ENCODE assay signal across 20 cellular contexts in genomic region chr17:81885454-81885853, GRCh38. TPM values are rescaled to one million over a fixed set of nuclear protein-coding genes. Genes with fewer than 3 reads are reported as not detected.
DNase-seq lines count a peak whose midpoint lies in the region; ATAC-seq, FAIRE-seq and TF ChIP-seq lines count a peak whose summit lies in the region.
"Had no signal": no experiment of that assay in that cellular context is flagged by ENCODE, and none has a peak within 500 bp of the region (broad histone marks: within the 10 kb centered on the region; RNA-seq: fewer than 3 reads in every experiment).

No MANE protein-coding gene starts in this region.

- no peaks in the 10 kb centered on the region for H3K27me3 Mint-ChIP-seq in activated CD4-positive, alpha-beta T cell treated with anti-CD3 and anti-CD28 coated beads for 36 hours
- peaks cover 4% of the 10 kb centered on the region for H3K27me3 Mint-ChIP-seq in HFFc6 (ENCODE audit: insufficient read depth)
- no peaks in the 10 kb centered on the region for H3K27me3 Mint-ChIP-seq in chondrocyte (ENCODE audit: low read depth)
- no peaks in the 10 kb centered on the region for H3K27me3 Mint-ChIP-seq in progenitor cell of endocrine pancreas

- CTCF ChIA-PET in activated CD4-positive, alpha-beta T cell treated with anti-CD3 and anti-CD28 coated beads for 36 hours (lab: Charles Lee), result interaction anchor here (2.7 kb wide), 1 partner anchor 16 kb away, joined by 14 read pairs; no protein-coding TSS in a partner anchor

- ATAC-seq in activated CD4-positive, alpha-beta T cell treated with anti-CD3 and anti-CD28 coated beads for 36 hours, result no peak

- H3K9ac ChIP-seq in kidney (ENCODE audit: low read length in 2 of 2), result no peak overlapping the region

- intact Hi-C loops in activated CD4-positive, alpha-beta T cell treated with anti-CD3 and anti-CD28 coated beads for 36 hours (cut with DNase I, micrococcal nuclease), result no loop called here
- intact Hi-C loops in kidney (cut with DNase I), result no loop called here

- no peak for TF ChIP-seq CTCF in HFFc6 (IDR thresholded peaks at IDR 0.05)
- TF ChIP-seq CTCF in chondrocyte (IDR thresholded peaks at IDR 0.05), result no peak
- TF ChIP-seq CTCF in progenitor cell of endocrine pancreas (IDR thresholded peaks at IDR 0.05; ENCODE audit: unreplicated experiment), result no peak
- TF ChIP-seq CTCF in kidney (IDR thresholded peaks at IDR 0.05; ENCODE audit: borderline replicate concordance, extremely low read depth, insufficient read depth), result no peak

- H3K4me3 Mint-ChIP-seq in activated CD4-positive, alpha-beta T cell treated with anti-CD3 and anti-CD28 coated beads for 36 hours, result no peak overlapping the region
- H3K4me3 Mint-ChIP-seq in HFFc6 (no peak overlapping the region), chondrocyte (ENCODE audit: unreplicated experiment) (no peak overlapping the region), progenitor cell of endocrine pancreas (ENCODE audit: low read depth) (no peak overlapping the region)
- H3K4me3 Mint-ChIP-seq: immature natural killer cell had no signal

- H3K36me3 ChIP-seq in kidney (ENCODE audit: control insufficient read depth in 1 of 2, insufficient read depth in 2 of 2, low read length in 2 of 2), result peaks cover 24 to 27% of the 10 kb centered on the region in 2 donors

- no peak for FAIRE-seq in kidney (lab: Jason Lieb, UNC)
- FAIRE-seq: endothelial cell of umbilical vein had no signal

- H3K9me3 Mint-ChIP-seq in activated CD4-positive, alpha-beta T cell treated with anti-CD3 and anti-CD28 coated beads for 36 hours (ENCODE audit: low read depth), result no peaks in the 10 kb centered on the region
- H3K9me3 Mint-ChIP-seq in HFFc6, result no peaks in the 10 kb centered on the region
- H3K9me3 Mint-ChIP-seq in chondrocyte (ENCODE audit: low read depth), result no peaks in the 10 kb centered on the region
- no peaks in the 10 kb centered on the region for H3K9me3 Mint-ChIP-seq in progenitor cell of endocrine pancreas (ENCODE audit: low read depth)
- H3K9me3 Mint-ChIP-seq: immature natural killer cell had no signal

- DNase-seq in activated CD4-positive, alpha-beta T cell treated with anti-CD3 and anti-CD28 coated beads for 36 hours, result no peak
- DNase-seq in activated CD4-positive, alpha-beta T cell treated with anti-CD3 and anti-CD28 coated beads for 1 hour, result no peak
- DNase-seq in HFFc6 (no peak), chondrocyte (ENCODE audit: low spot score) (no peak), progenitor cell of endocrine pancreas (ENCODE audit: low spot score, unreplicated experiment) (no peak), kidney (no peak), DMS114 treated with DMSO at 0.1 percent for 48 hours (lab: John Stamatoyannopoulos, UW; ENCODE audit: unreplicated experiment) (no peak), NCI-H1092 (lab: John Stamatoyannopoulos, UW) (no peak)
- DNase-seq: 8988T; amniotic stem cell; GOT3; immature natural killer cell; NCI-H774; sigmoid colon; stimulated activated CD4-positive, alpha-beta T cell treated with anti-CD3 and anti-CD28 coated beads, Interleukin-4, amount 100 ng/mL, for 1 hour had no signal

- H3K27ac ChIP-seq in kidney (ENCODE audit: low read depth in 2 of 2, low read length in 2 of 2), result peak overlapping the region in 1 of 2 donors; percentile 63
- H3K27ac ChIP-seq: C4-2B, sigmoid colon, VCaP had no signal

- H3K4me3 ChIP-seq in kidney (ENCODE audit: low read length in 2 of 2), result no peak overlapping the region
- H3K4me3 ChIP-seq: sigmoid colon, tibial artery had no signal

- peaks cover 3 to 8% of the 10 kb centered on the region in 2 donors for H3K4me1 ChIP-seq in kidney (ENCODE audit: control insufficient read depth in 1 of 2, insufficient read depth in 1 of 2, low read depth in 1 of 2, low read length in 2 of 2)

- POLR2A ChIA-PET in activated CD4-positive, alpha-beta T cell treated with anti-CD3 and anti-CD28 coated beads for 36 hours (lab: Charles Lee), result interaction anchor here (0.6 to 2.3 kb wide), 3 partner anchors 12 to 631 kb away, joined by 3 to 14 read pairs (median 5); no protein-coding TSS in a partner anchor

- H3K36me3 Mint-ChIP-seq in activated CD4-positive, alpha-beta T cell treated with anti-CD3 and anti-CD28 coated beads for 36 hours (ENCODE audit: low read depth), result peaks cover 68% of the 10 kb centered on the region
- H3K36me3 Mint-ChIP-seq in HFFc6 (ENCODE audit: low read depth) (peaks cover 44% of the 10 kb centered on the region), chondrocyte (ENCODE audit: low read depth) (peaks cover 20% of the 10 kb centered on the region), progenitor cell of endocrine pancreas (ENCODE audit: insufficient read depth) (peaks cover 18% of the 10 kb centered on the region)

- H3K27ac Mint-ChIP-seq in activated CD4-positive, alpha-beta T cell treated with anti-CD3 and anti-CD28 coated beads for 36 hours, result peak overlapping the region; percentile 4
- peak overlapping the region; percentile 69 for H3K27ac Mint-ChIP-seq in HFFc6
- peak overlapping the region; percentile 87 for H3K27ac Mint-ChIP-seq in chondrocyte (ENCODE audit: unreplicated experiment)
- peak overlapping the region; percentile 45 for H3K27ac Mint-ChIP-seq in progenitor cell of endocrine pancreas

- H3K4me1 Mint-ChIP-seq in activated CD4-positive, alpha-beta T cell treated with anti-CD3 and anti-CD28 coated beads for 36 hours, result peaks cover 23% of the 10 kb centered on the region
- H3K4me1 Mint-ChIP-seq in HFFc6 (ENCODE audit: low read depth) (peaks cover 36% of the 10 kb centered on the region), chondrocyte (ENCODE audit: low read depth) (peaks cover 48% of the 10 kb centered on the region), progenitor cell of endocrine pancreas (ENCODE audit: low read depth) (peaks cover 4% of the 10 kb centered on the region)

- H3K9me3 ChIP-seq in kidney (ENCODE audit: control insufficient read depth in 1 of 2, low read length in 2 of 2), result no peaks in the 10 kb centered on the region
- H3K9me3 ChIP-seq: sigmoid colon, tibial artery had no signal

RNA-seq across cellular contexts. Expression of gene ALYREF, which starts 5.9 kb away (rescaled TPM):
- 100 to 1,000 TPM; 197 to 230 TPM for total RNA-seq in activated CD4-positive, alpha-beta T cell treated with anti-CD3 and anti-CD28 coated beads for 36 hours
- 100 to 1,000 TPM; 101 to 151 (median 135) TPM for total RNA-seq in HFFc6 (2021; fragmentation: NEBNext Ultra II Directional; extraction: Animal tissue kit (Norgen Biotek cat#: 25700))
- total RNA-seq in chondrocyte (56.0 to 73.7 TPM (median 59.8 TPM) in 3 replicates), progenitor cell of endocrine pancreas (98.9 and 99.7 TPM in 2 replicates), kidney (59.3 TPM)
- 45.3 TPM for polyA plus RNA-seq in kidney (ENCODE audit: insufficient read depth, low read depth, low replicate concordance)

RNA-seq across cellular contexts. Expression of gene ANAPC11, which starts 6.1 kb away (rescaled TPM):
- 100 to 1,000 TPM in 1 of 2 experiments, 10 to 100 TPM in 1; 79.9 to 131 TPM for total RNA-seq in activated CD4-positive, alpha-beta T cell treated with anti-CD3 and anti-CD28 coated beads for 36 hours
- total RNA-seq in HFFc6 (2021; fragmentation: NEBNext Ultra II Directional; extraction: Animal tissue kit (Norgen Biotek cat#: 25700)), result 100 to 1,000 TPM; 151 to 169 (median 156) TPM
- total RNA-seq in chondrocyte (120 to 132 TPM (median 122 TPM) in 3 replicates), progenitor cell of endocrine pancreas (137 and 139 TPM in 2 replicates), kidney (88.6 TPM)
- 220 TPM for polyA plus RNA-seq in kidney (ENCODE audit: insufficient read depth, low read depth, low replicate concordance)

RNA-seq across cellular contexts. Expression of gene ARHGDIA, which starts 14.3 kb away (rescaled TPM):
- total RNA-seq in activated CD4-positive, alpha-beta T cell treated with anti-CD3 and anti-CD28 coated beads for 36 hours, result 100 to 1,000 TPM; 513 to 661 TPM
- 1,000 to 10,000 TPM in 1 of 6 experiments, 100 to 1,000 TPM in 5; 758 to 1,040 (median 908) TPM for total RNA-seq in HFFc6 (2021; fragmentation: NEBNext Ultra II Directional; extraction: Animal tissue kit (Norgen Biotek cat#: 25700))
- total RNA-seq in chondrocyte (452 to 481 TPM (median 476 TPM) in 3 replicates), progenitor cell of endocrine pancreas (239 and 248 TPM in 2 replicates), kidney (453 TPM)
- 424 TPM for polyA plus RNA-seq in kidney (ENCODE audit: insufficient read depth, low read depth, low replicate concordance)

RNA-seq across cellular contexts. Expression of gene NPB, which starts 16.6 kb away (rescaled TPM):
- under 1 TPM in 1 of 2 experiments, not detected in 1; 0.14 TPM for total RNA-seq in activated CD4-positive, alpha-beta T cell treated with anti-CD3 and anti-CD28 coated beads for 36 hours
- 1 to 10 TPM in 1 of 6 experiments, under 1 TPM in 5; 0.53 to 1.5 (median 0.71) TPM for total RNA-seq in HFFc6 (2021; fragmentation: NEBNext Ultra II Directional; extraction: Animal tissue kit (Norgen Biotek cat#: 25700))
- total RNA-seq in chondrocyte, result 0.48 to 1.3 TPM (median 1.3 TPM) in 3 replicates
- 0.78 and 1.7 TPM in 2 replicates for total RNA-seq in progenitor cell of endocrine pancreas
- 0.66 TPM for total RNA-seq in kidney
- polyA plus RNA-seq in kidney (ENCODE audit: insufficient read depth, low read depth, low replicate concordance), result 1.4 TPM
- total RNA-seq: lung microvascular endothelial cell had no signal
- polyA plus RNA-seq: immature natural killer cell had no signal

RNA-seq across cellular contexts. Expression of gene P4HB, which starts 25.1 kb away (rescaled TPM):
- total RNA-seq in activated CD4-positive, alpha-beta T cell treated with anti-CD3 and anti-CD28 coated beads for 36 hours, result 100 to 1,000 TPM; 414 to 578 TPM
- 100 to 1,000 TPM; 790 to 981 (median 910) TPM for total RNA-seq in HFFc6 (2021; fragmentation: NEBNext Ultra II Directional; extraction: Animal tissue kit (Norgen Biotek cat#: 25700))
- total RNA-seq in chondrocyte (958 to 1,257 TPM (median 1,012 TPM) in 3 replicates), progenitor cell of endocrine pancreas (467 and 484 TPM in 2 replicates), kidney (482 TPM)
- polyA plus RNA-seq in kidney (ENCODE audit: insufficient read depth, low read depth, low replicate concordance), result 411 TPM

Comparison
In these comparisons a context has a peak if more than half of its experiments do, and no peak if none do; other contexts are left out.
1. H3K27ac Mint-ChIP-seq: peak in every context shown above with its lines; median percentile 87 in chondrocyte; 69 in HFFc6; 45 in progenitor cell of endocrine pancreas; 4 in activated CD4-positive, alpha-beta T cell treated with anti-CD3 and anti-CD28 coated beads for 36 hours.